10 cellular contexts compared by ENCODE assay signal in the genomic region with DNA sequence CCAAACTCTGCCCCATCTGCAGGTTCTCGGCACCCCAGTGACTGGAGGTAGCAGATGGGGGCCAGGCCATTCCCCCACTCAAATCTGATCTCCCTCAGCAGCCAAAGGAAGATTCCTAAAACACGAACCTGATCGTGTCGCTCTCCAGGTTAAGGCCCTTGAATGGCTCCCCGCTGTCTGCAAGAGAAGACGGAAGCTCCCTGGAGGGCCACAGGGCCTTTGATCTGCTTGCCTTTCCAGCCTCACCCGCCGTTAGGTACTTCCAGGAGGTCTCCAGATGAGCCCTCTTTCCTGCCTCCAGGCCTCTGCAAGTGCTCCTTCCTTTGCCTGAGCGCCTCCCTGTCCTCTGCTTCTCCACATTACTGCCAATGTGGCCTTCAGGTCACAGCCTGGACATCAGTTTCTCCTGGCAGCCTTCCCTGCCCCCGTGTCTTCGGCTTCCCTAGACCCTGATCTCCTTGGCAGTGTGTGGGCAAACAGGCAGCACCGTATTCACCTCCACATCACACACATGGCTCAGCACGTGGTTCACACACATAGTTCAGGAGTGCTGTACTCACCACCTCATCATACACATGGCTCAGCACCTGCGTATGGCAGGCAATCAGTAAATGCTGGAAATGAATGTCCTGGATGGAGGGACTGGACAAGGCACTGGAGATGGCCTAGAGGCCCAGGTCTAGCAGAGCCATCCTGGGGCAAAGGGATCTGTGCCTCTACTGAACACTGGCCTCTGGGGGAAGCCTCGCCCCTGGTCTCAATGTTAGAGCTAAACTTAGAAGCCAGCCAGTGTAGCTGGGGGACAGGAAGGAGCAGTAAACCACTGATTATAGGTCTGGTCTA. TPM values are rescaled to one million over a fixed set of nuclear protein-coding genes. Genes with fewer than 3 reads are reported as not detected.
A peak's percentile ranks its signal among the peaks of the same experiment; 100 is the strongest.
DNase-seq lines count a peak whose midpoint lies in the region; ATAC-seq, FAIRE-seq and TF ChIP-seq lines count a peak whose summit lies in the region.
"Had no signal": no experiment of that assay in that cellular context is flagged by ENCODE, and none has a peak within 500 bp of the region (broad histone marks: within the 10 kb centered on the region; RNA-seq: fewer than 3 reads in every experiment).

No MANE protein-coding gene starts in this region.

- H3K27ac ChIP-seq in HUES48 (ENCODE audit: low read depth, low read length) = peak overlapping the region; percentile 97
- peak overlapping the region; percentile 35 for H3K27ac ChIP-seq in astrocyte (ENCODE audit: low read depth, low read length)
- H3K27ac ChIP-seq in keratinocyte (ENCODE audit: control insufficient read depth, insufficient read depth, low read length) = peak overlapping the region; percentile 82
- H3K27ac ChIP-seq in subcutaneous abdominal adipose tissue (ENCODE audit: low read depth, low read length) = peak overlapping the region; percentile 85

- H3K36me3 ChIP-seq in HUES48 (ENCODE audit: control insufficient read depth, insufficient read depth, low read length) (no peaks in the 10 kb centered on the region), astrocyte (ENCODE audit: insufficient read depth, low read length) (peaks cover under 1% of the 10 kb centered on the region), keratinocyte (ENCODE audit: control insufficient read depth in 2 of 2, extremely low read depth in 1 of 2, insufficient read depth in 2 of 2, low read length in 2 of 2) (peaks cover 8 to 18% of the 10 kb centered on the region in 2 experiments), subcutaneous abdominal adipose tissue (ENCODE audit: control insufficient read depth in 5 of 5, insufficient read depth in 5 of 5, low read length in 5 of 5) (peaks cover 0 to 59% (median 33%) of the 10 kb centered on the region in 5 donors)

- H3K4me1 ChIP-seq in HUES48 (ENCODE audit: control insufficient read depth, insufficient read depth, low read length) = peaks cover 61% of the 10 kb centered on the region
- peaks cover 69% of the 10 kb centered on the region for H3K4me1 ChIP-seq in astrocyte (ENCODE audit: insufficient read depth, low read length)
- peaks cover 69% of the 10 kb centered on the region for H3K4me1 ChIP-seq in keratinocyte (ENCODE audit: control insufficient read depth, extremely low read depth, insufficient read depth, low read length)
- peaks cover 28 to 63% (median 58%) of the 10 kb centered on the region in 5 donors for H3K4me1 ChIP-seq in subcutaneous abdominal adipose tissue (ENCODE audit: control insufficient read depth in 5 of 5, insufficient read depth in 5 of 5, low read length in 5 of 5)

- no peaks in the 10 kb centered on the region for H3K9me3 Mint-ChIP-seq in astrocyte (ENCODE audit: unreplicated experiment)

- no peak for ATAC-seq in HG03442 (IDR thresholded peaks at IDR 0.05; ENCODE audit: unreplicated experiment)

- H3K4me2 ChIP-seq in astrocyte (ENCODE audit: low read length) = peak overlapping the region; percentile 88
- peak overlapping the region; percentile 47 for H3K4me2 ChIP-seq in keratinocyte (ENCODE audit: control insufficient read depth, extremely low read depth, insufficient read depth, low read depth, low read length)

- peak overlapping the region; percentile 93 for H3K27ac Mint-ChIP-seq in astrocyte (ENCODE audit: unreplicated experiment)

- H3K4me3 ChIP-seq in HUES48 (ENCODE audit: low read depth, low read length) = no peak overlapping the region
- H3K4me3 ChIP-seq in astrocyte (ENCODE audit: insufficient read depth, low read depth, low read length) = no peak overlapping the region
- H3K4me3 ChIP-seq in keratinocyte (ENCODE audit: control insufficient read depth in 2 of 3, extremely low read depth in 1 of 3, insufficient read depth in 2 of 3, low read depth in 1 of 3, low read length in 3 of 3) = peak overlapping the region in 1 of 3 experiments; percentile 26
- no peak overlapping the region for H3K4me3 ChIP-seq in subcutaneous abdominal adipose tissue (ENCODE audit: low read depth in 1 of 5, low read length in 5 of 5)

- H3K27me3 Mint-ChIP-seq in astrocyte (ENCODE audit: low read depth, unreplicated experiment) = no peaks in the 10 kb centered on the region

- DNase-seq in astrocyte (ENCODE audit: low read depth) = no peak
- no peak for DNase-seq in keratinocyte (ENCODE audit: low read depth, low spot score)
- no peak for DNase-seq in iPS-NIHi11 (ENCODE audit: low spot score)
- no peak for DNase-seq in COLO829 (ENCODE audit: low spot score)
- DNase-seq in activated CD4-positive, alpha-beta T cell treated with anti-CD3 and anti-CD28 coated beads, Interleukin-2, amount 50 U/mL, for 1 hour = no peak
- DNase-seq: NCI-H1092 treated with DMSO at 0.1 percent for 48 hours, SHP77 treated with DMSO at 0.1 percent for 48 hours had no signal

- H3K9me3 ChIP-seq in HUES48 (ENCODE audit: control insufficient read depth, insufficient read depth, low read length) (no peaks in the 10 kb centered on the region), astrocyte (ENCODE audit: insufficient read depth, low read depth, low read length) (no peaks in the 10 kb centered on the region), keratinocyte (ENCODE audit: control insufficient read depth, low read depth, low read length) (no peaks in the 10 kb centered on the region), subcutaneous abdominal adipose tissue (ENCODE audit: control insufficient read depth in 5 of 5, low read length in 5 of 5) (no peaks in the 10 kb centered on the region)

- H3K79me2 ChIP-seq in astrocyte (ENCODE audit: insufficient read depth, low read length) = peaks cover 3% of the 10 kb centered on the region
- H3K79me2 ChIP-seq in keratinocyte (ENCODE audit: control insufficient read depth, insufficient read depth, low read length) = no peaks in the 10 kb centered on the region

- H3K9ac ChIP-seq in HUES48 (ENCODE audit: low read depth, low read length) (no peak overlapping the region), astrocyte (ENCODE audit: low read length) (peak overlapping the region; percentile 44), keratinocyte (ENCODE audit: control insufficient read depth, extremely low read depth, insufficient read depth, low read length) (peak overlapping the region; percentile 65), subcutaneous abdominal adipose tissue (ENCODE audit: low read length in 5 of 5) (no peak overlapping the region)

- H3K4me1 Mint-ChIP-seq in astrocyte (ENCODE audit: low read depth, unreplicated experiment) = peaks cover 76% of the 10 kb centered on the region

- H3K4me3 Mint-ChIP-seq in astrocyte (ENCODE audit: unreplicated experiment) = no peak overlapping the region

- TF ChIP-seq CTCF in astrocyte (IDR thresholded peaks at IDR 0.05; ENCODE audit: insufficient read depth, low read depth, low read length) = no peak
- no peak for TF ChIP-seq CTCF in keratinocyte (optimal IDR thresholded peaks at IDR 0.05 in 1 of 3, IDR thresholded peaks at IDR 0.05 in 1 of 3, conservative IDR thresholded peaks at IDR 0.05 in 1 of 3; ENCODE audit: extremely low read depth in 1 of 3, insufficient read depth in 2 of 3, low read length in 3 of 3)

- FAIRE-seq in astrocyte (lab: Jason Lieb, UNC) (no peak), keratinocyte (lab: Jason Lieb, UNC) (peak; percentile 55)

- H3K36me3 Mint-ChIP-seq in astrocyte (ENCODE audit: low read depth, unreplicated experiment) = peaks cover 9% of the 10 kb centered on the region

- dilution Hi-C loops in keratinocyte (cut with MboI; ENCODE audit: extremely low pct_ligation_motif_present, low sequenced_read_pairs) = no loop called here

- H3K9me1 ChIP-seq in keratinocyte (ENCODE audit: control insufficient read depth, extremely low read depth, insufficient read depth, low read length) = peaks cover 2% of the 10 kb centered on the region

- H4K20me1 ChIP-seq in astrocyte (ENCODE audit: insufficient read depth, low read length) = no peaks in the 10 kb centered on the region
- H4K20me1 ChIP-seq in keratinocyte (ENCODE audit: control insufficient read depth, extremely low read depth, insufficient read depth, low read length) = no peaks in the 10 kb centered on the region

- H3K27me3 ChIP-seq in HUES48 (ENCODE audit: control insufficient read depth, insufficient read depth, low read length) (peaks cover 45% of the 10 kb centered on the region), astrocyte (ENCODE audit: insufficient read depth, low read length) (no peaks in the 10 kb centered on the region), keratinocyte (ENCODE audit: control insufficient read depth, extremely low read depth, insufficient read depth, low read length) (no peaks in the 10 kb centered on the region), subcutaneous abdominal adipose tissue (ENCODE audit: control insufficient read depth in 5 of 5, insufficient read depth in 4 of 5, low read length in 5 of 5) (no peaks in the 10 kb centered on the region)

- H2AFZ ChIP-seq in astrocyte (ENCODE audit: low read depth, low read length) = no peak overlapping the region
- peak overlapping the region; percentile 35 for H2AFZ ChIP-seq in keratinocyte (ENCODE audit: control insufficient read depth, low read length)

RNA-seq across cellular contexts. Expression of gene MRPS23, which starts 26.4 kb away (rescaled TPM):
- total RNA-seq in astrocyte = 56.9 and 61.3 TPM in 2 replicates
- 52.8 to 60.2 TPM (median 57.3 TPM) in 3 replicates for polyA plus RNA-seq in keratinocyte
- 45.1 TPM for polyA plus RNA-seq in keratinocyte (2011; ENCODE audit: low read depth)
- polyA plus RNA-seq in keratinocyte (2011; cell fraction: cytosol; rRNA removed) = 28.0 and 33.1 TPM in 2 replicates
- polyA plus RNA-seq in keratinocyte (2011; cell fraction: nucleus; rRNA removed) = 17.3 and 32.0 TPM in 2 replicates
- 52.4 and 69.6 TPM in 2 replicates for polyA plus RNA-seq in keratinocyte (2012; ENCODE audit: low replicate concordance)
- polyA minus RNA-seq in keratinocyte = 16.7 to 24.3 TPM (median 24.0 TPM) in 3 replicates
- polyA minus RNA-seq in keratinocyte (2011; cell fraction: cytosol; rRNA and poly(A)+ RNA removed) = 39.9 TPM
- 4.7 and 8.2 TPM in 2 replicates for polyA minus RNA-seq in keratinocyte (2011; cell fraction: nucleus; rRNA and poly(A)+ RNA removed)

Comparison
In these comparisons a context has a peak if more than half of its experiments do, and no peak if none do; other contexts are left out.
1. H3K27ac ChIP-seq: peak in every context shown above with its lines; median percentile 97 in HUES48; 85 in subcutaneous abdominal adipose tissue; 82 in keratinocyte; 35 in astrocyte.
2. H3K9ac ChIP-seq: peak in astrocyte (single experiment) and keratinocyte (single experiment); none in HUES48 (single experiment) and subcutaneous abdominal adipose tissue (0 of 5).